Comparison of ENCODE assay signal across 9 cellular contexts in genomic region chrX:150690126-150690525, GRCh38. TPM values are rescaled to one million over a fixed set of nuclear protein-coding genes. Genes with fewer than 3 reads are reported as not detected.
DNase-seq lines count a peak whose midpoint lies in the region; ATAC-seq lines count a peak whose summit lies in the region.
"Had no signal": no experiment of that assay in that cellular context is flagged by ENCODE, and none has a peak within 500 bp of the region (broad histone marks: within the 10 kb centered on the region; RNA-seq: fewer than 3 reads in every experiment).

No MANE protein-coding gene starts in this region.

- H3K36me3 ChIP-seq in SJCRH30 = no peaks in the 10 kb centered on the region
- H3K36me3 ChIP-seq: esophagus muscularis mucosa had no signal

- peaks cover 28% of the 10 kb centered on the region for H3K4me1 ChIP-seq in SJCRH30

- H3K27ac ChIP-seq in SJCRH30 = no peak overlapping the region; the same call in 1 of the 2 replicates
- H3K27ac ChIP-seq: esophagus muscularis mucosa had no signal

- peak; percentile 29 for DNase-seq in stimulated activated CD4-positive, alpha-beta T cell treated with anti-CD3 and anti-CD28 coated beads, Interleukin-15, amount 100 ng/mL, for 24 hours
- no peak for DNase-seq in stimulated activated CD4-positive, alpha-beta T cell treated with anti-CD3 and anti-CD28 coated beads, Interleukin-12 subunit alpha, Interleukin-12 subunit beta, amount 100 ng/mL, for 4 hours
- peak; percentile 6 to 22 for DNase-seq in SJCRH30
- no peak for DNase-seq in NCI-H2107 treated with DMSO at 0.1 percent for 48 hours (lab: John Stamatoyannopoulos, UW; ENCODE audit: unreplicated experiment)
- no peak for DNase-seq in Ammon's horn (ENCODE audit: low spot score)

- ATAC-seq in esophagus mucosa = peak; percentile 56
- ATAC-seq in HG02981 (IDR thresholded peaks at IDR 0.05; ENCODE audit: unreplicated experiment) = no peak
- ATAC-seq in HG03135 (IDR thresholded peaks at IDR 0.05; ENCODE audit: unreplicated experiment) = no peak

- no peaks in the 10 kb centered on the region for H3K27me3 ChIP-seq in SJCRH30
- H3K27me3 ChIP-seq: esophagus muscularis mucosa had no signal

- no peak overlapping the region for H3K4me3 ChIP-seq in SJCRH30
- H3K4me3 ChIP-seq: esophagus muscularis mucosa had no signal

- H3K9me3 ChIP-seq in SJCRH30 (replicated peaks) = no peaks in the 10 kb centered on the region

RNA-seq across cellular contexts. Expression of gene MTMR1, which starts 3.1 kb away (rescaled TPM):
- total RNA-seq in SJCRH30 (2014; rRNA removed; shearing (Covaris generic)) = 23.7 and 26.3 TPM in 2 replicates
- total RNA-seq in esophagus mucosa = 26.6 TPM

Comparison
In these comparisons a context has a peak if more than half of its experiments do, and no peak if none do; other contexts are left out.
1. DNase-seq: peak in stimulated activated CD4-positive, alpha-beta T cell treated with anti-CD3 and anti-CD28 coated beads, Interleukin-15, amount 100 ng/mL, for 24 hours (single experiment) and SJCRH30 (2 of 2); none in stimulated activated CD4-positive, alpha-beta T cell treated with anti-CD3 and anti-CD28 coated beads, Interleukin-12 subunit alpha, Interleukin-12 subunit beta, amount 100 ng/mL, for 4 hours (single experiment), NCI-H2107 treated with DMSO at 0.1 percent for 48 hours (single experiment) and Ammon's horn (single experiment).